Comparison of ENCODE assay signal across 10 cellular contexts in the genomic region with DNA sequence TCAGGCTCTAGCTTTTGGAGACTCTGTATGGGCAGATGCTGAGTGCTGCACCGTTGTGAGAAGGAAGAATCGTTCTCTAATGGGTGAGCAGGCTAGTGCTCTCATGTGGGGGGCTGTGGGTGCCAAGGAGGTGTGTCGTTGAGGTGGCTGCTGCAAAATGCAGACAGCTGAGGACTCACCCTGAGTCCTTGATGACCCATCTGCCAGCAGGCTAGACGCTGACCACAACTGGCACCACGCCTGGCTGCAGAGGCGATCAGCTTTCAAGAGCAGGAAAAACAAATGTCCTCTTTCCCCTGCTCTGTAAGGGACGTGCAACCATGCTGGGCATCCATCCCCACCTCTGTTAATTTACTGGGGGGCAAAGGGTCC. TPM values are rescaled to one million over a fixed set of nuclear protein-coding genes. Genes with fewer than 3 reads are reported as not detected.
A peak's percentile ranks its signal among the peaks of the same experiment; 100 is the strongest.
DNase-seq lines count a peak whose midpoint lies in the region; ATAC-seq and TF ChIP-seq lines count a peak whose summit lies in the region.
"Had no signal": no experiment of that assay in that cellular context is flagged by ENCODE, and none has a peak within 500 bp of the region (broad histone marks: within the 10 kb centered on the region; RNA-seq: fewer than 3 reads in every experiment).

No MANE protein-coding gene starts in this region.

- ATAC-seq in GM21447 (IDR thresholded peaks at IDR 0.05; ENCODE audit: unreplicated experiment): no peak

- no peak overlapping the region for H3K4me3 ChIP-seq in astrocyte of the spinal cord (ENCODE audit: low read depth, low read length)

- in situ Hi-C loops in Caki2 (cut with HindIII; ENCODE audit: low pct_unique_long_range_greater_than_20kb, low sequenced_read_pairs) (no loop called here), astrocyte of the spinal cord (cut with HindIII; ENCODE audit: low sequenced_read_pairs) (no loop called here)

- DNase-seq in Caki2 (ENCODE audit: low read depth) (peak; percentile 82), NCI-H1092 treated with DMSO at 0.1 percent for 48 hours (lab: John Stamatoyannopoulos, UW) (peak; percentile 95), astrocyte of the spinal cord (ENCODE audit: low read depth, low spot score) (peak; percentile 81), kidney glomerular epithelial cell (lab: John Stamatoyannopoulos, UW) (peak; percentile 78), NCI-H187 treated with DMSO at 0.1 percent for 48 hours (lab: John Stamatoyannopoulos, UW) (no peak), NCI-H345 (lab: John Stamatoyannopoulos, UW) (no peak), retina (no peak)
- DNase-seq: activated naive CD4-positive, alpha-beta T cell treated with anti-CD3 and anti-CD28 coated beads for 36 hours; nucleus accumbens had no signal

- TF ChIP-seq CTCF in astrocyte of the spinal cord (IDR thresholded peaks at IDR 0.05; ENCODE audit: low read depth, low read length): no peak

RNA-seq across cellular contexts. Expression of gene HAUS1, which starts 48.2 kb away (rescaled TPM):
- 67.0 and 75.6 TPM in 2 replicates for total RNA-seq in Caki2 (2014; rRNA removed; shearing (Covaris generic); ENCODE audit: low replicate concordance)

RNA-seq across cellular contexts. Expression of gene ATP5F1A, which starts 54.3 kb away (rescaled TPM):
- total RNA-seq in Caki2 (2014; rRNA removed; shearing (Covaris generic); ENCODE audit: low replicate concordance): 199 and 243 TPM in 2 replicates

Comparison
In these comparisons a context has a peak if more than half of its experiments do, and no peak if none do; other contexts are left out.
1. DNase-seq: peak in Caki2 (single experiment), NCI-H1092 treated with DMSO at 0.1 percent for 48 hours (single experiment), astrocyte of the spinal cord (single experiment) and kidney glomerular epithelial cell (single experiment); none in NCI-H187 treated with DMSO at 0.1 percent for 48 hours (single experiment), NCI-H345 (single experiment) and retina (single experiment).